Comparison of ENCODE assay signal across 1 cellular context in genomic region chr17:81917565-81918332, GRCh38.
TF ChIP-seq lines count a peak whose summit lies in the region.

Gene SIRT7, minus strand, starts transcription at chr17:81918176. Its CDS starts 45 bp downstream, at chr17:81918131.

TF ChIP-seq in HepG2, 621 proteins besides CTCF, POLR2A, EP300 and RAD21 (continued from another document and continues in another):
- TF ChIP-seq AKNA (CRISPR knock-in tag; IDR thresholded peaks at IDR 0.05; ENCODE audit: borderline replicate concordance) (no peak), CHD2 (IDR thresholded peaks at IDR 0.05; ENCODE audit: low read depth, low read length) (no peak), ZFAT (CRISPR knock-in tag; conservative IDR thresholded peaks at IDR 0.05) (no peak), SMARCE1 (IDR thresholded peaks at IDR 0.05; ENCODE audit: borderline replicate concordance) (no peak), NCOA2 (CRISPR knock-in tag; IDR thresholded peaks at IDR 0.05) (no peak), ZNF605 (CRISPR knock-in tag; IDR thresholded peaks at IDR 0.05) (no peak), STAT5B (CRISPR knock-in tag; IDR thresholded peaks at IDR 0.05) (no peak), MLXIP (CRISPR knock-in tag; IDR thresholded peaks at IDR 0.05; ENCODE audit: borderline replicate concordance) (no peak), ZNF33B (CRISPR knock-in tag; IDR thresholded peaks at IDR 0.05) (no peak), MIXL1 (CRISPR knock-in tag; IDR thresholded peaks at IDR 0.05) (no peak), NFIC (IDR thresholded peaks at IDR 0.05; ENCODE audit: low read length) (no peak), BATF2 (CRISPR knock-in tag; IDR thresholded peaks at IDR 0.05) (0 out of 2 replicates have a peak, but pooled peaks have one; percentile 32), MYC (CRISPR knock-in tag; IDR thresholded peaks at IDR 0.05; ENCODE audit: borderline replicate concordance) (no peak), ZFP36L1 (CRISPR knock-in tag; IDR thresholded peaks at IDR 0.05) (no peak), RBM22 (optimal IDR thresholded peaks at IDR 0.05; ENCODE audit: low read length) (peak; percentile 94), PRDM10 (CRISPR knock-in tag; IDR thresholded peaks at IDR 0.05; ENCODE audit: low read depth) (no peak), CBX1 (IDR thresholded peaks at IDR 0.05; ENCODE audit: low read depth) (no peak), KLF12 (CRISPR knock-in tag; IDR thresholded peaks at IDR 0.05; ENCODE audit: borderline replicate concordance) (no peak), TBL1XR1 (IDR thresholded peaks at IDR 0.05; ENCODE audit: borderline replicate concordance, low read length, partially characterized antibody) (no peak), ZNF263 (CRISPR knock-in tag; IDR thresholded peaks at IDR 0.05) (no peak), NPAS2 (CRISPR knock-in tag; IDR thresholded peaks at IDR 0.05; ENCODE audit: borderline replicate concordance) (no peak), ZNF143 (CRISPR knock-in tag; IDR thresholded peaks at IDR 0.05) (no peak), CEBPZ (IDR thresholded peaks at IDR 0.05; ENCODE audit: low read length) (no peak), ZGPAT (CRISPR knock-in tag; IDR thresholded peaks at IDR 0.05) (peak; percentile 13; the same call in 1 of the 2 replicates), FOXJ3 (CRISPR knock-in tag; IDR thresholded peaks at IDR 0.05; ENCODE audit: borderline replicate concordance) (no peak), NONO (IDR thresholded peaks at IDR 0.05) (no peak), NONO (CRISPR knock-in tag; conservative IDR thresholded peaks at IDR 0.05) (no peak), ZNF558 (CRISPR knock-in tag; IDR thresholded peaks at IDR 0.05; ENCODE audit: borderline replicate concordance) (peak; percentile 57; the same call in 1 of the 2 replicates), SP4 (CRISPR knock-in tag; IDR thresholded peaks at IDR 0.05) (no peak), IRF9 (CRISPR knock-in tag; IDR thresholded peaks at IDR 0.05; ENCODE audit: borderline replicate concordance) (no peak), ZNF883 (CRISPR knock-in tag; IDR thresholded peaks at IDR 0.05; ENCODE audit: not compliant biosample characterization) (no peak), E2F2 (CRISPR knock-in tag; IDR thresholded peaks at IDR 0.05; ENCODE audit: borderline replicate concordance) (no peak), MED13 (CRISPR knock-in tag; IDR thresholded peaks at IDR 0.05) (no peak), ATAD3A (CRISPR knock-in tag; IDR thresholded peaks at IDR 0.05) (no peak), POLR2G (IDR thresholded peaks at IDR 0.05; ENCODE audit: low read depth, low read length) (peak; percentile 84)
